ENCODE assay signal across 21 cellular contexts in the genomic region with DNA sequence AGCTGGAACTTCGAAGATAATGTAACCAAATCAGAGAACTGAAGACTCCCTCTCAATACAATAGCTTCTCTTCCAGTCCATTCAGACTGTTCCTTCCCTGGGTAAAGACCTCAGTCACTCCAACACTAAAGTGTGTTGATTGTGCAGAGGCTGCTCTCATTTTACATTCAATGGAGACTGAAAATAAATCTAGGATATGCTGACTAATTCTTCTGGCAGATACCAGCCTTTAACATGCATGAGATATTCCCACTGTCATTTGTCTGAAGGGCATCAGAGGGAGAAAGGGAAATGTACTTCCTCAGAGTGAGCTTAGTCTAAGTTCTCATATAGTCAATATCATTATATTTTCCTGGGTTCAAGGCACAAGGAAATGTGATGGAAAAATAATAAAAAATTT.
"Had no signal": no experiment of that assay in that cellular context is flagged by ENCODE, and none has a peak within 500 bp of the region (broad histone marks: within the 10 kb centered on the region; RNA-seq: fewer than 3 reads in every experiment).

No MANE protein-coding gene starts in this region.

- ATAC-seq: activated naive CD4-positive, alpha-beta T cell treated with anti-CD3 and anti-CD28 coated beads, Interleukin-2, amount 50 U/mL, for 72 hours; activated T-cell treated with anti-CD3 and anti-CD28 coated beads, Interleukin-2, amount 50 U/mL, for 72 hours; mucosa of descending colon; naive thymus-derived CD4-positive, alpha-beta T cell; right cardiac atrium had no signal

- H3K27ac ChIP-seq: adrenal gland, neural progenitor cell, prostate gland, skin epidermis, WERI-Rb-1 had no signal

- DNase-seq: activated CD4-positive, alpha-beta T cell treated with anti-CD3 and anti-CD28 coated beads, Interleukin-2, amount 50 U/mL, for 4 hours; activated effector memory CD4-positive, alpha-beta T cell treated with anti-CD3 and anti-CD28 coated beads, Interleukin-2, amount 50 U/mL, for 16 hours; activated T-cell treated with anti-CD3 and anti-CD28 coated beads, Interleukin-2, amount 50 U/mL, for 72 hours; adrenal gland; caudate nucleus; immature natural killer cell; mucosa of descending colon; naive thymus-derived CD4-positive, alpha-beta T cell; right cardiac atrium; stimulated activated CD4-positive, alpha-beta T cell treated with anti-CD3 and anti-CD28 coated beads, Interleukin-15, amount 100 ng/mL, for 24 hours; stimulated activated CD4-positive, alpha-beta T cell treated with anti-CD3 and anti-CD28 coated beads, Interleukin-2, amount 100 ng/mL, for 48 hours; SW 1271; T-helper 2 cell; WERI-Rb-1 had no signal

- H3K4me1 Mint-ChIP-seq: immature natural killer cell; memory B cell; naive thymus-derived CD4-positive, alpha-beta T cell; neural progenitor cell had no signal

- H3K36me3 ChIP-seq: adrenal gland, neural progenitor cell, prostate gland, WERI-Rb-1 had no signal

- H3K9me3 Mint-ChIP-seq: neural progenitor cell; stimulated activated naive CD8-positive, alpha-beta T cell treated with anti-CD3 and anti-CD28 coated beads, Interleukin-15, Interleukin-2, amounts not matched to agents 100 ng/mL and 50 ng/mL, for 24 hours; type B pancreatic cell had no signal

- H3K27me3 ChIP-seq: adrenal gland, neural progenitor cell had no signal

- H3K4me3 ChIP-seq: adrenal gland, mucosa of descending colon, neural progenitor cell, prostate gland, skin epidermis had no signal

- H3K9me3 ChIP-seq: adrenal gland, mucosa of descending colon, prostate gland had no signal

- H3K27me3 Mint-ChIP-seq: memory B cell; stimulated activated naive CD8-positive, alpha-beta T cell treated with anti-CD3 and anti-CD28 coated beads, Interleukin-15, Interleukin-2, amounts not matched to agents 100 ng/mL and 50 ng/mL, for 24 hours; type B pancreatic cell had no signal

- H2AFZ ChIP-seq: neural progenitor cell had no signal

- H3K4me1 ChIP-seq: adrenal gland, neural progenitor cell, prostate gland had no signal

- H3K36me3 Mint-ChIP-seq: activated naive CD4-positive, alpha-beta T cell treated with anti-CD3 and anti-CD28 coated beads, Interleukin-2, amount 50 U/mL, for 72 hours; immature natural killer cell; memory B cell; neural progenitor cell; type B pancreatic cell had no signal

- H3K4me3 Mint-ChIP-seq: activated T-cell treated with anti-CD3 and anti-CD28 coated beads, Interleukin-2, amount 50 U/mL, for 72 hours; immature natural killer cell; memory B cell; naive thymus-derived CD4-positive, alpha-beta T cell; neural progenitor cell; stimulated activated naive CD8-positive, alpha-beta T cell treated with anti-CD3 and anti-CD28 coated beads, Interleukin-15, Interleukin-2, amounts not matched to agents 100 ng/mL and 50 ng/mL, for 24 hours; type B pancreatic cell had no signal

- H3K27ac Mint-ChIP-seq: activated naive CD4-positive, alpha-beta T cell treated with anti-CD3 and anti-CD28 coated beads, Interleukin-2, amount 50 U/mL, for 72 hours; activated T-cell treated with anti-CD3 and anti-CD28 coated beads, Interleukin-2, amount 50 U/mL, for 72 hours; immature natural killer cell; memory B cell; naive thymus-derived CD4-positive, alpha-beta T cell; neural progenitor cell; stimulated activated naive CD8-positive, alpha-beta T cell treated with anti-CD3 and anti-CD28 coated beads, Interleukin-15, Interleukin-2, amounts not matched to agents 100 ng/mL and 50 ng/mL, for 24 hours; type B pancreatic cell had no signal
